In the genomic region with DNA sequence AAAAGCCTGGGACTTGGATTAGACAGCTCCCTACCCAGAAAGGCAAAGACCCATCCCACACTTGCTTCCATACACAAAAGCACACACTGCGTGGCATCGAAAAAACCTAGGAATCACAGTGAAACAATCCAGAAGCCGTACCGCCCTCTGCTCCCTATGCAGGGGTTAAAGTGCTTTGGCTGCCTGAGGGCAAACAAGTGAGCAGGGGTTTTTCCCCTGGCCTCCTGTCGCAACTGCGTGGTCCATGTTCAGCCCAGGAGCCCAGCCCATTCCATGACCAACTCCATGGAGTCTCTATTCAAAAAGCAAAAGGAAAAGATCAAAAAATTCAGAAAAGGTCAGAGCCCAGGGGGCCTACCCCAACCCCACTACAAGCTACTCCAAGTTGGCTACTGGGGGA, we compare ENCODE assay signal across 17 cellular contexts. TPM values are rescaled to one million over a fixed set of nuclear protein-coding genes. Genes with fewer than 3 reads are reported as not detected.
DNase-seq lines count a peak whose midpoint lies in the region; ATAC-seq and TF ChIP-seq lines count a peak whose summit lies in the region.
"Had no signal": no experiment of that assay in that cellular context is flagged by ENCODE, and none has a peak within 500 bp of the region (broad histone marks: within the 10 kb centered on the region; RNA-seq: fewer than 3 reads in every experiment).

No MANE protein-coding gene starts in this region.

- H3K4me3 ChIP-seq in body of pancreas = no peak overlapping the region
- H3K4me3 ChIP-seq: colonic mucosa, ovary, stomach had no signal

- H3K27ac Mint-ChIP-seq in activated naive CD4-positive, alpha-beta T cell treated with anti-CD3 and anti-CD28 coated beads for 36 hours = peak overlapping the region; percentile 92
- peak overlapping the region; percentile 96 for H3K27ac Mint-ChIP-seq in activated naive CD8-positive, alpha-beta T cell treated with anti-CD3 and anti-CD28 coated beads for 36 hours
- peak overlapping the region; percentile 91 to 97 for H3K27ac Mint-ChIP-seq in stimulated activated naive CD8-positive, alpha-beta T cell treated with anti-CD3 and anti-CD28 coated beads, Interleukin-15, amount 100 ng/mL, for 72 hours

- WGBS in body of pancreas, 2 donors = 78 to 92% methylated on average over 6 of the region's 6 CpGs

- no peak for DNase-seq in activated naive CD4-positive, alpha-beta T cell treated with anti-CD3 and anti-CD28 coated beads for 36 hours
- DNase-seq in activated naive CD4-positive, alpha-beta T cell treated with Interleukin-2 at 50 U/mL for 16 hours = no peak
- no peak for DNase-seq in activated naive CD8-positive, alpha-beta T cell treated with anti-CD3 and anti-CD28 coated beads for 36 hours
- DNase-seq in stimulated activated naive CD8-positive, alpha-beta T cell treated with anti-CD3 and anti-CD28 coated beads, Interleukin-15, amount 100 ng/mL, for 72 hours = no peak
- DNase-seq in body of pancreas (no peak), omental fat pad (ENCODE audit: low spot score) (no peak)
- DNase-seq: aorta, colonic mucosa, erythroblast, glutamatergic neuron, KG1, NCI-H1105, NCI-H2171 treated with DMSO at 0.1 percent for 48 hours, ovary, SHP77 treated with DMSO at 0.1 percent for 48 hours, small intestine, stomach had no signal

- no peak for TF ChIP-seq POLR2A in body of pancreas (IDR thresholded peaks at IDR 0.05)

- TF ChIP-seq CTCF in body of pancreas (IDR thresholded peaks at IDR 0.05) (no peak), omental fat pad (IDR thresholded peaks at IDR 0.05) (no peak)

- CTCF ChIA-PET in activated naive CD4-positive, alpha-beta T cell treated with anti-CD3 and anti-CD28 coated beads for 36 hours (lab: Charles Lee) = interaction anchor here (0.6 to 1.8 kb wide), 7 partner anchors 17 to 300 kb away, joined by 3 to 8 read pairs (median 4); partner anchors contain the start of gene PSMD3

- peaks cover 6 to 23% of the 10 kb centered on the region in 2 donors for H3K36me3 ChIP-seq in body of pancreas (replicated peaks in 1 of 2; ENCODE audit: insufficient read depth in 1 of 2, low read depth in 2 of 2)
- H3K36me3 ChIP-seq: ovary had no signal

- H3K9me3 Mint-ChIP-seq in activated naive CD4-positive, alpha-beta T cell treated with anti-CD3 and anti-CD28 coated beads for 36 hours = no peaks in the 10 kb centered on the region
- no peaks in the 10 kb centered on the region for H3K9me3 Mint-ChIP-seq in activated naive CD8-positive, alpha-beta T cell treated with anti-CD3 and anti-CD28 coated beads for 36 hours
- no peaks in the 10 kb centered on the region for H3K9me3 Mint-ChIP-seq in stimulated activated naive CD8-positive, alpha-beta T cell treated with anti-CD3 and anti-CD28 coated beads, Interleukin-15, amount 100 ng/mL, for 72 hours

- no peaks in the 10 kb centered on the region for H3K9me3 ChIP-seq in body of pancreas
- H3K9me3 ChIP-seq: colonic mucosa, ovary, stomach had no signal

- peaks cover 81% of the 10 kb centered on the region for H3K4me1 Mint-ChIP-seq in activated naive CD4-positive, alpha-beta T cell treated with anti-CD3 and anti-CD28 coated beads for 36 hours (ENCODE audit: low read depth)
- H3K4me1 Mint-ChIP-seq in activated naive CD8-positive, alpha-beta T cell treated with anti-CD3 and anti-CD28 coated beads for 36 hours = peaks cover 79% of the 10 kb centered on the region
- H3K4me1 Mint-ChIP-seq in stimulated activated naive CD8-positive, alpha-beta T cell treated with anti-CD3 and anti-CD28 coated beads, Interleukin-15, amount 100 ng/mL, for 72 hours = peaks cover 93% of the 10 kb centered on the region

- no peak overlapping the region for H3K4me3 Mint-ChIP-seq in activated naive CD4-positive, alpha-beta T cell treated with anti-CD3 and anti-CD28 coated beads for 36 hours
- peak overlapping the region; percentile 67 for H3K4me3 Mint-ChIP-seq in activated naive CD8-positive, alpha-beta T cell treated with anti-CD3 and anti-CD28 coated beads for 36 hours
- peak overlapping the region; percentile 98 for H3K4me3 Mint-ChIP-seq in stimulated activated naive CD8-positive, alpha-beta T cell treated with anti-CD3 and anti-CD28 coated beads, Interleukin-15, amount 100 ng/mL, for 72 hours

- intact Hi-C loops in activated naive CD4-positive, alpha-beta T cell treated with anti-CD3 and anti-CD28 coated beads for 36 hours (cut with micrococcal nuclease) = loop anchor here (10.0 kb wide), 1 partner anchor 517 kb away; the partner anchor contains the start of gene FBXL20
- intact Hi-C loops in body of pancreas (cut with DNase I) = no loop called here

- H3K27ac ChIP-seq in body of pancreas = no peak overlapping the region
- H3K27ac ChIP-seq: colonic mucosa, ovary had no signal

- no peak for ATAC-seq in stimulated activated naive CD8-positive, alpha-beta T cell treated with anti-CD3 and anti-CD28 coated beads, Interleukin-15, amount 100 ng/mL, for 72 hours
- ATAC-seq in body of pancreas = no peak
- no peak for ATAC-seq in omental fat pad (ENCODE audit: low FRiP score)

- no peaks in the 10 kb centered on the region for H3K27me3 ChIP-seq in body of pancreas
- H3K27me3 ChIP-seq: colonic mucosa, ovary, stomach had no signal

- peaks cover 22% of the 10 kb centered on the region for H3K4me1 ChIP-seq in body of pancreas

- H3K36me3 Mint-ChIP-seq in activated naive CD4-positive, alpha-beta T cell treated with anti-CD3 and anti-CD28 coated beads for 36 hours (ENCODE audit: low read depth) = peaks cover 34% of the 10 kb centered on the region
- H3K36me3 Mint-ChIP-seq in activated naive CD8-positive, alpha-beta T cell treated with anti-CD3 and anti-CD28 coated beads for 36 hours = peaks cover 63% of the 10 kb centered on the region

- no peaks in the 10 kb centered on the region for H3K27me3 Mint-ChIP-seq in activated naive CD4-positive, alpha-beta T cell treated with anti-CD3 and anti-CD28 coated beads for 36 hours (ENCODE audit: low read depth)
- no peaks in the 10 kb centered on the region for H3K27me3 Mint-ChIP-seq in activated naive CD8-positive, alpha-beta T cell treated with anti-CD3 and anti-CD28 coated beads for 36 hours
- H3K27me3 Mint-ChIP-seq in stimulated activated naive CD8-positive, alpha-beta T cell treated with anti-CD3 and anti-CD28 coated beads, Interleukin-15, amount 100 ng/mL, for 72 hours = no peaks in the 10 kb centered on the region

RNA-seq across cellular contexts. Expression of gene GSDMB, which starts 3.6 kb away (rescaled TPM):
- 10 to 100 TPM; 22.2 to 25.5 TPM for total RNA-seq in activated naive CD4-positive, alpha-beta T cell treated with anti-CD3 and anti-CD28 coated beads for 36 hours
- total RNA-seq in activated naive CD8-positive, alpha-beta T cell treated with anti-CD3 and anti-CD28 coated beads for 36 hours = 1 to 10 TPM; 7.6 to 8.7 TPM
- total RNA-seq in body of pancreas (10 to 100 TPM; 16.3 to 18.5 TPM), omental fat pad (10 to 100 TPM; 10.4 to 32.2 (median 21.3) TPM)

RNA-seq across cellular contexts. Expression of gene ORMDL3, which starts 5.4 kb away (rescaled TPM):
- 10 to 100 TPM; 51.8 to 52.1 TPM for total RNA-seq in activated naive CD4-positive, alpha-beta T cell treated with anti-CD3 and anti-CD28 coated beads for 36 hours
- 10 to 100 TPM; 59.1 to 62.3 TPM for total RNA-seq in activated naive CD8-positive, alpha-beta T cell treated with anti-CD3 and anti-CD28 coated beads for 36 hours
- total RNA-seq in body of pancreas (10 to 100 TPM; 65.6 to 91.0 TPM), omental fat pad (100 to 1,000 TPM in 2 of 4 donors, 10 to 100 TPM in 2; 78.5 to 338 (median 163) TPM)

RNA-seq across cellular contexts. Expression of gene LRRC3C, which starts 5.5 kb away (rescaled TPM):
- not detected for total RNA-seq in activated naive CD4-positive, alpha-beta T cell treated with anti-CD3 and anti-CD28 coated beads for 36 hours
- not detected for total RNA-seq in activated naive CD8-positive, alpha-beta T cell treated with anti-CD3 and anti-CD28 coated beads for 36 hours
- total RNA-seq in body of pancreas (not detected), omental fat pad (not detected)
- total RNA-seq: aorta, colonic mucosa, stomach had no signal

RNA-seq across cellular contexts. Expression of gene GSDMA, which starts 40.8 kb away (rescaled TPM):
- under 1 TPM in 1 of 2 experiments, not detected in 1; 0.17 TPM for total RNA-seq in activated naive CD4-positive, alpha-beta T cell treated with anti-CD3 and anti-CD28 coated beads for 36 hours
- under 1 TPM; 0.14 to 0.16 TPM for total RNA-seq in activated naive CD8-positive, alpha-beta T cell treated with anti-CD3 and anti-CD28 coated beads for 36 hours
- total RNA-seq in body of pancreas = 1 to 10 TPM in 1 of 2 donors, not detected in 1; 3.4 TPM
- total RNA-seq in omental fat pad = 1 to 10 TPM in 1 of 4 donors, under 1 TPM in 2, not detected in 1; 0.65 to 1.1 (median 0.72) TPM
- total RNA-seq: stomach had no signal

RNA-seq across cellular contexts. Expression of gene ZPBP2, which starts 54.0 kb away (rescaled TPM):
- not detected for total RNA-seq in activated naive CD4-positive, alpha-beta T cell treated with anti-CD3 and anti-CD28 coated beads for 36 hours
- total RNA-seq in activated naive CD8-positive, alpha-beta T cell treated with anti-CD3 and anti-CD28 coated beads for 36 hours = not detected
- total RNA-seq in body of pancreas (not detected), omental fat pad (not detected)
- total RNA-seq: aorta, colonic mucosa, ovary, stomach had no signal
